In the genomic region with DNA sequence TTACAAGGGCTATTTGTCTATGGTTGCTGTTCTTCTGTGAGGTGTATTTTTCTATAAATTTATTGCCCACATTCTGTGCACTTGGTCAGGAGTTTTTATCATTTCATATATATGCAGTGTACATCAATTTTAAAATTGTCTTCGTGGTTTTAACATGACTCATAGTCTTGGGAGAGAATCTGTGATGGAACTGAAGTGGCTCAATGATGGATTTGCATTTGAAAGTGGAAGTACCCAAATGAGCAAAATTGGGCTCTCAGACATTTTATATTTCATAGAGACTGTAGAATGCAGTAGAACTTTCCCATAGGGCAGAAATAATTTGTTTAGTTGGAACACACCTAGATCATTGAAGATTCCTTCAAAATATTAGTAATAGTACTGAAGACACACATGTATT, we compare ENCODE assay signal across 8 cellular contexts. TPM values are rescaled to one million over a fixed set of nuclear protein-coding genes. Genes with fewer than 3 reads are reported as not detected.
DNase-seq lines count a peak whose midpoint lies in the region; ATAC-seq, FAIRE-seq and TF ChIP-seq lines count a peak whose summit lies in the region.

No MANE protein-coding gene starts in this region.

- H3K27me3 ChIP-seq in CD8-positive, alpha-beta memory T cell (ENCODE audit: insufficient read depth, low read length, poor library complexity, severe bottlenecking): no peaks in the 10 kb centered on the region
- H3K27me3 ChIP-seq in small intestine (ENCODE audit: control insufficient read depth in 2 of 2, insufficient read depth in 2 of 2, low read length in 2 of 2) (no peaks in the 10 kb centered on the region), gastrocnemius medialis (no peaks in the 10 kb centered on the region)

- CTCF ChIA-PET in CD8-positive, alpha-beta memory T cell (lab: Charles Lee): no interaction called here

- DNase-seq in CD8-positive, alpha-beta memory T cell: no peak
- DNase-seq in HTR-8/SVneo (ENCODE audit: insufficient read length, low spot score) (peak; percentile 67), astrocyte of the cerebellum (ENCODE audit: low read depth) (peak; percentile 9), small intestine (no peak), gastrocnemius medialis (no peak), NK-92 (lab: John Stamatoyannopoulos, UW; ENCODE audit: unreplicated experiment) (no peak)
- DNase-seq in activated effector memory CD4-positive, alpha-beta T cell treated with Interleukin-2 at 50 U/mL for 16 hours: no peak

- POLR2A ChIA-PET in CD8-positive, alpha-beta memory T cell (lab: Charles Lee): no interaction called here

- peaks cover 0 to 26% (median 4%) of the 10 kb centered on the region in 3 donors for H3K36me3 Mint-ChIP-seq in CD8-positive, alpha-beta memory T cell

- in situ Hi-C loops in astrocyte of the cerebellum (cut with HindIII; ENCODE audit: low sequenced_read_pairs): no loop called here
- in situ Hi-C loops in gastrocnemius medialis (cut with MboI; ENCODE audit: low sequenced_read_pairs in 4 of 4): no loop called here

- intact Hi-C loops in gastrocnemius medialis (cut with DNase I; ENCODE audit: low total_unique reads): loop anchor here (5.0 kb wide), 1 partner anchor 63 kb away; a partner anchor contains a TSS

- H3K36me3 ChIP-seq in CD8-positive, alpha-beta memory T cell (ENCODE audit: insufficient read depth, low read length): peaks cover 3% of the 10 kb centered on the region
- no peaks in the 10 kb centered on the region for H3K36me3 ChIP-seq in small intestine (ENCODE audit: control insufficient read depth in 2 of 2, insufficient read depth in 2 of 2, low read length in 2 of 2)
- peaks cover 0 to 4% of the 10 kb centered on the region in 2 donors for H3K36me3 ChIP-seq in gastrocnemius medialis

- H3K4me1 ChIP-seq in CD8-positive, alpha-beta memory T cell (ENCODE audit: insufficient read depth, low read length): peaks cover 27% of the 10 kb centered on the region
- H3K4me1 ChIP-seq in small intestine (ENCODE audit: control insufficient read depth in 2 of 2, insufficient read depth in 1 of 2, low read depth in 1 of 2, low read length in 1 of 2) (peaks cover 2 to 6% of the 10 kb centered on the region in 2 donors), gastrocnemius medialis (peaks cover 13 to 23% of the 10 kb centered on the region in 2 donors)

- H3K27ac Mint-ChIP-seq in CD8-positive, alpha-beta memory T cell: peak overlapping the region in 5 of 8 donors; percentile 44 to 79 (median 48)

- no peak overlapping the region for H3K27ac ChIP-seq in CD8-positive, alpha-beta memory T cell (ENCODE audit: low read depth, low read length)
- H3K27ac ChIP-seq in small intestine (ENCODE audit: low read depth in 1 of 2, low read length in 1 of 2) (no peak overlapping the region), gastrocnemius medialis (no peak overlapping the region)

- TF ChIP-seq POLR2A in gastrocnemius medialis (IDR thresholded peaks at IDR 0.05): no peak

- no peaks in the 10 kb centered on the region for H3K9me3 ChIP-seq in CD8-positive, alpha-beta memory T cell (ENCODE audit: low read length)
- H3K9me3 ChIP-seq in small intestine (ENCODE audit: control insufficient read depth, low read depth): no peaks in the 10 kb centered on the region
- H3K9me3 ChIP-seq in gastrocnemius medialis: no peaks in the 10 kb centered on the region

- no peak for TF ChIP-seq CTCF in astrocyte of the cerebellum (IDR thresholded peaks at IDR 0.05; ENCODE audit: low read depth, low read length, missing control alignments)
- TF ChIP-seq CTCF in gastrocnemius medialis (IDR thresholded peaks at IDR 0.05 in 4 of 5, conservative IDR thresholded peaks at IDR 0.05 in 1 of 5): no peak

- H3K4me1 Mint-ChIP-seq in CD8-positive, alpha-beta memory T cell: peaks cover 31 to 45% (median 39%) of the 10 kb centered on the region in 3 donors

- H3K27me3 Mint-ChIP-seq in CD8-positive, alpha-beta memory T cell: no peaks in the 10 kb centered on the region

- 52 to 72% (median 55%) methylated on average over 1 of the region's 1 CpG for whole genome bisulfite sequencing in small intestine, 3 donors

- no peak overlapping the region for H3K4me3 ChIP-seq in CD8-positive, alpha-beta memory T cell (ENCODE audit: low read length)
- H3K4me3 ChIP-seq in astrocyte of the cerebellum (ENCODE audit: low read depth, low read length) (no peak overlapping the region), small intestine (ENCODE audit: low read depth in 1 of 2, low read length in 2 of 2) (no peak overlapping the region), gastrocnemius medialis (no peak overlapping the region)

- ATAC-seq in GM21447 (IDR thresholded peaks at IDR 0.05; ENCODE audit: unreplicated experiment) (peak; percentile 37), gastrocnemius medialis (no peak)

- peak; percentile 84 for FAIRE-seq in HTR-8/SVneo (lab: Jason Lieb, UNC)
- no peak for FAIRE-seq in small intestine (lab: Jason Lieb, UNC)

- H3K9me3 Mint-ChIP-seq in CD8-positive, alpha-beta memory T cell: no peaks in the 10 kb centered on the region

- peak overlapping the region; percentile 23 to 84 (median 48) for H3K4me3 Mint-ChIP-seq in CD8-positive, alpha-beta memory T cell

RNA-seq across cellular contexts. Expression of a gene that starts 1.9 kb away (rescaled TPM):
- total RNA-seq in CD8-positive, alpha-beta memory T cell: 10 to 100 TPM; 62.7 to 66.9 TPM
- polyA plus RNA-seq in CD8-positive, alpha-beta memory T cell: 63.8 TPM
- 10 to 100 TPM; 39.7 to 73.8 (median 51.6) TPM for polyA plus RNA-seq in small intestine
- 10 to 100 TPM; 21.5 to 30.7 (median 28.2) TPM for total RNA-seq in gastrocnemius medialis

Comparison
In these comparisons a context has a peak if more than half of its experiments do, and no peak if none do; other contexts are left out.
1. DNase-seq: peak in HTR-8/SVneo (single experiment) and astrocyte of the cerebellum (single experiment); none in CD8-positive, alpha-beta memory T cell (0 of 5), activated effector memory CD4-positive, alpha-beta T cell treated with Interleukin-2 at 50 U/mL for 16 hours (single experiment), small intestine (single experiment), gastrocnemius medialis (0 of 2) and NK-92 (single experiment).